8 cellular contexts compared by ENCODE assay signal in genomic region chr22:20526628-20527355, GRCh38. TPM values are rescaled to one million over a fixed set of nuclear protein-coding genes. Genes with fewer than 3 reads are reported as not detected.
DNase-seq lines count a peak whose midpoint lies in the region; ATAC-seq, FAIRE-seq and TF ChIP-seq lines count a peak whose summit lies in the region.

No MANE protein-coding gene starts in this region.

- DNase-seq in EL: peak; percentile 94
- DNase-seq in RCC 7860 (ENCODE audit: low spot score): peak; percentile 89
- DNase-seq in endothelial cell (ENCODE audit: low spot score): no peak
- no peak for DNase-seq in progenitor cell of endocrine pancreas (ENCODE audit: low spot score, unreplicated experiment)
- no peak for DNase-seq in NCI-H2081 (lab: John Stamatoyannopoulos, UW)
- no peak for DNase-seq in DMS53 (lab: John Stamatoyannopoulos, UW)
- DNase-seq in ecto neural progenitor cell (ENCODE audit: low spot score): no peak

- peak overlapping the region; percentile 78 for H3K27ac Mint-ChIP-seq in endothelial cell (ENCODE audit: unreplicated experiment)
- peak overlapping the region; percentile 25 for H3K27ac Mint-ChIP-seq in progenitor cell of endocrine pancreas

- H3K27me3 Mint-ChIP-seq in endothelial cell (ENCODE audit: unreplicated experiment): peaks cover 10% of the 10 kb centered on the region
- no peaks in the 10 kb centered on the region for H3K27me3 Mint-ChIP-seq in progenitor cell of endocrine pancreas

- ATAC-seq in HG02852 (IDR thresholded peaks at IDR 0.05; ENCODE audit: unreplicated experiment): no peak

- FAIRE-seq in RCC 7860 (lab: Jason Lieb, UNC): peak; percentile 83

- TF ChIP-seq CTCF in endothelial cell (IDR thresholded peaks at IDR 0.05; ENCODE audit: unreplicated experiment): no peak
- TF ChIP-seq CTCF in progenitor cell of endocrine pancreas (IDR thresholded peaks at IDR 0.05; ENCODE audit: unreplicated experiment): no peak

- peaks cover 50% of the 10 kb centered on the region for H3K4me1 Mint-ChIP-seq in endothelial cell (ENCODE audit: unreplicated experiment)
- H3K4me1 Mint-ChIP-seq in progenitor cell of endocrine pancreas (ENCODE audit: low read depth): peaks cover 15% of the 10 kb centered on the region

- peaks cover 29% of the 10 kb centered on the region for H3K36me3 Mint-ChIP-seq in endothelial cell (ENCODE audit: low read depth, unreplicated experiment)
- peaks cover 5% of the 10 kb centered on the region for H3K36me3 Mint-ChIP-seq in progenitor cell of endocrine pancreas (ENCODE audit: insufficient read depth)

- no peaks in the 10 kb centered on the region for H3K9me3 Mint-ChIP-seq in endothelial cell (ENCODE audit: unreplicated experiment)
- H3K9me3 Mint-ChIP-seq in progenitor cell of endocrine pancreas (ENCODE audit: low read depth): peaks cover 3% of the 10 kb centered on the region

- H3K4me3 Mint-ChIP-seq in endothelial cell (ENCODE audit: unreplicated experiment): peak overlapping the region; percentile 44
- no peak overlapping the region for H3K4me3 Mint-ChIP-seq in progenitor cell of endocrine pancreas (ENCODE audit: low read depth)

RNA-seq across cellular contexts. Expression of gene MED15, which starts 19.4 kb away (rescaled TPM):
- 165 TPM for total RNA-seq in endothelial cell (ENCODE audit: unreplicated experiment)
- total RNA-seq in progenitor cell of endocrine pancreas: 77.8 and 78.0 TPM in 2 replicates

RNA-seq across cellular contexts. Expression of gene KLHL22, which starts 31.2 kb away (rescaled TPM):
- total RNA-seq in endothelial cell (ENCODE audit: unreplicated experiment) (19.4 TPM), progenitor cell of endocrine pancreas (47.3 and 51.6 TPM in 2 replicates)

Comparison
In these comparisons a context has a peak if more than half of its experiments do, and no peak if none do; other contexts are left out.
1. DNase-seq: peak in EL (single experiment) and RCC 7860 (single experiment); none in endothelial cell (single experiment), progenitor cell of endocrine pancreas (single experiment), NCI-H2081 (0 of 2), DMS53 (single experiment) and ecto neural progenitor cell (single experiment).